ENCODE assay signal across 1 cellular context in the genomic region with DNA sequence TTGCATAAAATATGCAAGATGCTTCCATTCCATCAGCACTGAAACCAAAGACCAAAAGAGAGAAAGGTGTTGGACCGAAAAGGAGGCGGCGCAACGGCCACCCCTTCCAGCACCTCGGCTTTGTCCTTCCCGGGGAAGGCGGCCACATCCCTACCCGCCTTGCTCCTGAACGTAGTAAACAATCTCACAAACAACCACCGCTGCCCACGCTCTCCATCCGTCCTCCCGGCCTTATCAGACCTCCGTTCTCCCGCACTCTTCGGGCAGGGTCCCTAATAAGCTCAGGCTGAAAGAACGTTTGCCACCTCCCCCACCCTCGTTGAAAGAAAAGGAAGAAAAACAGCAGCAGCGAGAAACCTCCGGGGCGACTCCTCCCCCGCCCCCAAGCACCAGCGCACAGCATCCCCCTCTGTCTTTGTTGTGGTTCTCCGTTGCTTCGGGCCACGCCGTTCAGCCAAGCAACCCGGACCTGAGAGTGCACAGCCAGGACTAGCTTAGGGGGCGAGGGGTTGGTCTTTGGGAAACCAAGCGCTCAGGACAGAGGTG.
TF ChIP-seq lines count a peak whose summit lies in the region.

No MANE protein-coding gene starts in this region.

TF ChIP-seq in WTC11, 78 proteins besides CTCF, POLR2A, EP300 and RAD21 (continued from another document):
- TF ChIP-seq, protein P1, sequence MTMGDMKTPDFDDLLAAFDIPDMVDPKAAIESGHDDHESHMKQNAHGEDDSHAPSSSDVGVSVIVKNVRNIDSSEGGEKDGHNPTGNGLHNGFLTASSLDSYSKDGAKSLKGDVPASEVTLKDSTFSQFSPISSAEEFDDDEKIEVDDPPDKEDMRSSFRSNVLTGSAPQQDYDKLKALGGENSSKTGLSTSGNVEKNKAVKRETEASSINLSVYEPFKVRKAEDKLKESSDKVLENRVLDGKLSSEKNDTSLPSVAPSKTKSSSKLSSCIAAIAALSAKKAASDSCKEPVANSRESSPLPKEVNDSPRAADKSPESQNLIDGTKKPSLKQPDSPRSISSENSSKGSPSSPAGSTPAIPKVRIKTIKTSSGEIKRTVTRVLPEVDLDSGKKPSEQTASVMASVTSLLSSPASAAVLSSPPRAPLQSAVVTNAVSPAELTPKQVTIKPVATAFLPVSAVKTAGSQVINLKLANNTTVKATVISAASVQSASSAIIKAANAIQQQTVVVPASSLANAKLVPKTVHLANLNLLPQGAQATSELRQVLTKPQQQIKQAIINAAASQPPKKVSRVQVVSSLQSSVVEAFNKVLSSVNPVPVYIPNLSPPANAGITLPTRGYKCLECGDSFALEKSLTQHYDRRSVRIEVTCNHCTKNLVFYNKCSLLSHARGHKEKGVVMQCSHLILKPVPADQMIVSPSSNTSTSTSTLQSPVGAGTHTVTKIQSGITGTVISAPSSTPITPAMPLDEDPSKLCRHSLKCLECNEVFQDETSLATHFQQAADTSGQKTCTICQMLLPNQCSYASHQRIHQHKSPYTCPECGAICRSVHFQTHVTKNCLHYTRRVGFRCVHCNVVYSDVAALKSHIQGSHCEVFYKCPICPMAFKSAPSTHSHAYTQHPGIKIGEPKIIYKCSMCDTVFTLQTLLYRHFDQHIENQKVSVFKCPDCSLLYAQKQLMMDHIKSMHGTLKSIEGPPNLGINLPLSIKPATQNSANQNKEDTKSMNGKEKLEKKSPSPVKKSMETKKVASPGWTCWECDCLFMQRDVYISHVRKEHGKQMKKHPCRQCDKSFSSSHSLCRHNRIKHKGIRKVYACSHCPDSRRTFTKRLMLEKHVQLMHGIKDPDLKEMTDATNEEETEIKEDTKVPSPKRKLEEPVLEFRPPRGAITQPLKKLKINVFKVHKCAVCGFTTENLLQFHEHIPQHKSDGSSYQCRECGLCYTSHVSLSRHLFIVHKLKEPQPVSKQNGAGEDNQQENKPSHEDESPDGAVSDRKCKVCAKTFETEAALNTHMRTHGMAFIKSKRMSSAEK (CRISPR knock-in tag; IDR thresholded peaks at IDR 0.05; ENCODE audit: borderline replicate concordance), result no peak
- TF ChIP-seq, protein P2, sequence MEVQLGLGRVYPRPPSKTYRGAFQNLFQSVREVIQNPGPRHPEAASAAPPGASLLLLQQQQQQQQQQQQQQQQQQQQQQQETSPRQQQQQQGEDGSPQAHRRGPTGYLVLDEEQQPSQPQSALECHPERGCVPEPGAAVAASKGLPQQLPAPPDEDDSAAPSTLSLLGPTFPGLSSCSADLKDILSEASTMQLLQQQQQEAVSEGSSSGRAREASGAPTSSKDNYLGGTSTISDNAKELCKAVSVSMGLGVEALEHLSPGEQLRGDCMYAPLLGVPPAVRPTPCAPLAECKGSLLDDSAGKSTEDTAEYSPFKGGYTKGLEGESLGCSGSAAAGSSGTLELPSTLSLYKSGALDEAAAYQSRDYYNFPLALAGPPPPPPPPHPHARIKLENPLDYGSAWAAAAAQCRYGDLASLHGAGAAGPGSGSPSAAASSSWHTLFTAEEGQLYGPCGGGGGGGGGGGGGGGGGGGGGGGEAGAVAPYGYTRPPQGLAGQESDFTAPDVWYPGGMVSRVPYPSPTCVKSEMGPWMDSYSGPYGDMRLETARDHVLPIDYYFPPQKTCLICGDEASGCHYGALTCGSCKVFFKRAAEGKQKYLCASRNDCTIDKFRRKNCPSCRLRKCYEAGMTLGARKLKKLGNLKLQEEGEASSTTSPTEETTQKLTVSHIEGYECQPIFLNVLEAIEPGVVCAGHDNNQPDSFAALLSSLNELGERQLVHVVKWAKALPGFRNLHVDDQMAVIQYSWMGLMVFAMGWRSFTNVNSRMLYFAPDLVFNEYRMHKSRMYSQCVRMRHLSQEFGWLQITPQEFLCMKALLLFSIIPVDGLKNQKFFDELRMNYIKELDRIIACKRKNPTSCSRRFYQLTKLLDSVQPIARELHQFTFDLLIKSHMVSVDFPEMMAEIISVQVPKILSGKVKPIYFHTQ (CRISPR knock-in tag; IDR thresholded peaks at IDR 0.05), result no peak
- TF ChIP-seq ZNF423 (CRISPR knock-in tag; IDR thresholded peaks at IDR 0.05) (no peak), SMAD4 (CRISPR knock-in tag; IDR thresholded peaks at IDR 0.05) (no peak), CREM (CRISPR knock-in tag; IDR thresholded peaks at IDR 0.05) (no peak), IRF2 (CRISPR knock-in tag; IDR thresholded peaks at IDR 0.05; ENCODE audit: borderline replicate concordance, low read depth) (no peak), GRHL2 (CRISPR knock-in tag; IDR thresholded peaks at IDR 0.05; ENCODE audit: insufficient replicate concordance, severe bottlenecking) (no peak), OVOL2 (CRISPR knock-in tag; IDR thresholded peaks at IDR 0.05; ENCODE audit: borderline replicate concordance) (no peak), FOXK1 (CRISPR knock-in tag; IDR thresholded peaks at IDR 0.05) (no peak), ZNF138 (CRISPR knock-in tag; conservative IDR thresholded peaks at IDR 0.05) (no peak), ZBTB21 (CRISPR knock-in tag; IDR thresholded peaks at IDR 0.05; ENCODE audit: borderline replicate concordance) (no peak), GABPB1 (CRISPR knock-in tag; IDR thresholded peaks at IDR 0.05) (no peak)
- TF ChIP-seq, protein P3, sequence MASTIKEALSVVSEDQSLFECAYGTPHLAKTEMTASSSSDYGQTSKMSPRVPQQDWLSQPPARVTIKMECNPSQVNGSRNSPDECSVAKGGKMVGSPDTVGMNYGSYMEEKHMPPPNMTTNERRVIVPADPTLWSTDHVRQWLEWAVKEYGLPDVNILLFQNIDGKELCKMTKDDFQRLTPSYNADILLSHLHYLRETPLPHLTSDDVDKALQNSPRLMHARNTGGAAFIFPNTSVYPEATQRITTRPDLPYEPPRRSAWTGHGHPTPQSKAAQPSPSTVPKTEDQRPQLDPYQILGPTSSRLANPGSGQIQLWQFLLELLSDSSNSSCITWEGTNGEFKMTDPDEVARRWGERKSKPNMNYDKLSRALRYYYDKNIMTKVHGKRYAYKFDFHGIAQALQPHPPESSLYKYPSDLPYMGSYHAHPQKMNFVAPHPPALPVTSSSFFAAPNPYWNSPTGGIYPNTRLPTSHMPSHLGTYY (CRISPR knock-in tag; IDR thresholded peaks at IDR 0.05), result no peak
- TF ChIP-seq, protein P4, sequence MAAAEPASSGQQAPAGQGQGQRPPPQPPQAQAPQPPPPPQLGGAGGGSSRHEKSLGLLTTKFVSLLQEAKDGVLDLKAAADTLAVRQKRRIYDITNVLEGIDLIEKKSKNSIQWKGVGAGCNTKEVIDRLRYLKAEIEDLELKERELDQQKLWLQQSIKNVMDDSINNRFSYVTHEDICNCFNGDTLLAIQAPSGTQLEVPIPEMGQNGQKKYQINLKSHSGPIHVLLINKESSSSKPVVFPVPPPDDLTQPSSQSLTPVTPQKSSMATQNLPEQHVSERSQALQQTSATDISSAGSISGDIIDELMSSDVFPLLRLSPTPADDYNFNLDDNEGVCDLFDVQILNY (CRISPR knock-in tag; IDR thresholded peaks at IDR 0.05), result no peak
- TF ChIP-seq, protein P5, sequence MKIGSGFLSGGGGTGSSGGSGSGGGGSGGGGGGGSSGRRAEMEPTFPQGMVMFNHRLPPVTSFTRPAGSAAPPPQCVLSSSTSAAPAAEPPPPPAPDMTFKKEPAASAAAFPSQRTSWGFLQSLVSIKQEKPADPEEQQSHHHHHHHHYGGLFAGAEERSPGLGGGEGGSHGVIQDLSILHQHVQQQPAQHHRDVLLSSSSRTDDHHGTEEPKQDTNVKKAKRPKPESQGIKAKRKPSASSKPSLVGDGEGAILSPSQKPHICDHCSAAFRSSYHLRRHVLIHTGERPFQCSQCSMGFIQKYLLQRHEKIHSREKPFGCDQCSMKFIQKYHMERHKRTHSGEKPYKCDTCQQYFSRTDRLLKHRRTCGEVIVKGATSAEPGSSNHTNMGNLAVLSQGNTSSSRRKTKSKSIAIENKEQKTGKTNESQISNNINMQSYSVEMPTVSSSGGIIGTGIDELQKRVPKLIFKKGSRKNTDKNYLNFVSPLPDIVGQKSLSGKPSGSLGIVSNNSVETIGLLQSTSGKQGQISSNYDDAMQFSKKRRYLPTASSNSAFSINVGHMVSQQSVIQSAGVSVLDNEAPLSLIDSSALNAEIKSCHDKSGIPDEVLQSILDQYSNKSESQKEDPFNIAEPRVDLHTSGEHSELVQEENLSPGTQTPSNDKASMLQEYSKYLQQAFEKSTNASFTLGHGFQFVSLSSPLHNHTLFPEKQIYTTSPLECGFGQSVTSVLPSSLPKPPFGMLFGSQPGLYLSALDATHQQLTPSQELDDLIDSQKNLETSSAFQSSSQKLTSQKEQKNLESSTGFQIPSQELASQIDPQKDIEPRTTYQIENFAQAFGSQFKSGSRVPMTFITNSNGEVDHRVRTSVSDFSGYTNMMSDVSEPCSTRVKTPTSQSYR (CRISPR knock-in tag; IDR thresholded peaks at IDR 0.05), result no peak
- TF ChIP-seq, protein P6, sequence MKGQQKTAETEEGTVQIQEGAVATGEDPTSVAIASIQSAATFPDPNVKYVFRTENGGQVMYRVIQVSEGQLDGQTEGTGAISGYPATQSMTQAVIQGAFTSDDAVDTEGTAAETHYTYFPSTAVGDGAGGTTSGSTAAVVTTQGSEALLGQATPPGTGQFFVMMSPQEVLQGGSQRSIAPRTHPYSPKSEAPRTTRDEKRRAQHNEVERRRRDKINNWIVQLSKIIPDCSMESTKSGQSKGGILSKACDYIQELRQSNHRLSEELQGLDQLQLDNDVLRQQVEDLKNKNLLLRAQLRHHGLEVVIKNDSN (CRISPR knock-in tag; IDR thresholded peaks at IDR 0.05), result no peak
- TF ChIP-seq, protein P7, sequence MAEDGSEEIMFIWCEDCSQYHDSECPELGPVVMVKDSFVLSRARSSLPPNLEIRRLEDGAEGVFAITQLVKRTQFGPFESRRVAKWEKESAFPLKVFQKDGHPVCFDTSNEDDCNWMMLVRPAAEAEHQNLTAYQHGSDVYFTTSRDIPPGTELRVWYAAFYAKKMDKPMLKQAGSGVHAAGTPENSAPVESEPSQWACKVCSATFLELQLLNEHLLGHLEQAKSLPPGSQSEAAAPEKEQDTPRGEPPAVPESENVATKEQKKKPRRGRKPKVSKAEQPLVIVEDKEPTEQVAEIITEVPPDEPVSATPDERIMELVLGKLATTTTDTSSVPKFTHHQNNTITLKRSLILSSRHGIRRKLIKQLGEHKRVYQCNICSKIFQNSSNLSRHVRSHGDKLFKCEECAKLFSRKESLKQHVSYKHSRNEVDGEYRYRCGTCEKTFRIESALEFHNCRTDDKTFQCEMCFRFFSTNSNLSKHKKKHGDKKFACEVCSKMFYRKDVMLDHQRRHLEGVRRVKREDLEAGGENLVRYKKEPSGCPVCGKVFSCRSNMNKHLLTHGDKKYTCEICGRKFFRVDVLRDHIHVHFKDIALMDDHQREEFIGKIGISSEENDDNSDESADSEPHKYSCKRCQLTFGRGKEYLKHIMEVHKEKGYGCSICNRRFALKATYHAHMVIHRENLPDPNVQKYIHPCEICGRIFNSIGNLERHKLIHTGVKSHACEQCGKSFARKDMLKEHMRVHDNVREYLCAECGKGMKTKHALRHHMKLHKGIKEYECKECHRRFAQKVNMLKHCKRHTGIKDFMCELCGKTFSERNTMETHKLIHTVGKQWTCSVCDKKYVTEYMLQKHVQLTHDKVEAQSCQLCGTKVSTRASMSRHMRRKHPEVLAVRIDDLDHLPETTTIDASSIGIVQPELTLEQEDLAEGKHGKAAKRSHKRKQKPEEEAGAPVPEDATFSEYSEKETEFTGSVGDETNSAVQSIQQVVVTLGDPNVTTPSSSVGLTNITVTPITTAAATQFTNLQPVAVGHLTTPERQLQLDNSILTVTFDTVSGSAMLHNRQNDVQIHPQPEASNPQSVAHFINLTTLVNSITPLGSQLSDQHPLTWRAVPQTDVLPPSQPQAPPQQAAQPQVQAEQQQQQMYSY (CRISPR knock-in tag; IDR thresholded peaks at IDR 0.05), result no peak
